Comparison of ENCODE assay signal across 1 cellular context in genomic region chr1:185895208-185895900, GRCh38.
TF ChIP-seq lines count a peak whose summit lies in the region.

No MANE protein-coding gene starts in this region.

TF ChIP-seq in HCT116, 20 proteins besides CTCF, POLR2A, EP300 and RAD21 (continued from another document):
- no peak for TF ChIP-seq YY1 (IDR thresholded peaks at IDR 0.05; ENCODE audit: extremely low read depth, insufficient replicate concordance, low read depth, low read length)
- no peak for TF ChIP-seq CBX3 (IDR thresholded peaks at IDR 0.05; ENCODE audit: low read depth)
- TF ChIP-seq ZBTB33 (IDR thresholded peaks at IDR 0.05; ENCODE audit: extremely low read depth, insufficient replicate concordance, low read length) = no peak
- TF ChIP-seq EGR1 (IDR thresholded peaks at IDR 0.05; ENCODE audit: low read depth) = no peak
- no peak for TF ChIP-seq SRF (IDR thresholded peaks at IDR 0.05; ENCODE audit: low read depth)
- TF ChIP-seq JUND (IDR thresholded peaks at IDR 0.05) = no peak
- no peak for TF ChIP-seq SP1 (IDR thresholded peaks at IDR 0.05; ENCODE audit: low read depth)
- no peak for TF ChIP-seq EZH2 (IDR thresholded peaks at IDR 0.05)
TF ChIP-seq in HCT116: peak in this region for 0.
